ENCODE assay signal across 9 cellular contexts in the genomic region with DNA sequence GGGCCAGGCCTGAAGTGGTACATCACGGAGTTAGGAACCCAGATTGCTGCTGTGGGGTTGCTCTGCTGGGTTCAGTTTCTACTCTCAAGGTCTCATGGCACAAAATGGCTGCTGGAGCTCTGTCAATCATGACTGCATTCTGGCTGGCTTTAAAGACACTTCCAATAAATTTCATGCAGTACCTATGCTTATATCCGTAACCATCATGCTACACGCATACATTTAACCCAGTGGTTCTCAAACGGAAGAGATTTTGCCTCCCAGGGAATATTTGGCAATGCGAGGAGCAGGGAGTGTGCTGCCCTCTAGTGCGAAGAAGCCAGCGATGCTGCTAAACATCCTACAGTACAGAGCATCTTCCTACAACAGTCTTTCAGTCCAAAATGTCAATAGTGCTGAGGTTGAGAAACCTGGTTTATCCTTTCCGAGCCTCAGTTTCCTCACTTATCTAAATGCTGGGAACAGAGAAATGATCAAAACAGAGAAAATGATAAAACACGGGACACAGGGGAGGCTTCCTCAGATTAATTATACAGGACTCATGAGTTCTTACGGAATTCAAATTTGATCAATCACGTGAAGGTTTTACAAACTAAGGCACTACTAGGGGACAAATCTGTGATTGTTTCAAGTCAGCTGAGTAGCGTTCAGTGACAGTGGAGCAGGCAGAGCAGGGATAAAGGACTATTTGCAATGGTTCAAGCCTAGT. TPM values are rescaled to one million over a fixed set of nuclear protein-coding genes. Genes with fewer than 3 reads are reported as not detected.
DNase-seq lines count a peak whose midpoint lies in the region; ATAC-seq and TF ChIP-seq lines count a peak whose summit lies in the region.
"Had no signal": no experiment of that assay in that cellular context is flagged by ENCODE, and none has a peak within 500 bp of the region (broad histone marks: within the 10 kb centered on the region; RNA-seq: fewer than 3 reads in every experiment).

No MANE protein-coding gene starts in this region.

- CTCF ChIA-PET in Panc1 (lab: Charles Lee): no interaction called here

- H3K27me3 ChIP-seq in heart left ventricle (peaks cover 0 to 17% (median 0%) of the 10 kb centered on the region in 9 donors), Panc1 (ENCODE audit: control insufficient read depth, insufficient read depth, low read length) (no peaks in the 10 kb centered on the region)

- H3K27ac ChIP-seq in heart left ventricle (no peak overlapping the region), Panc1 (ENCODE audit: low read length) (no peak overlapping the region)

- no peak overlapping the region for H3K4me3 ChIP-seq in heart left ventricle
- H3K4me3 ChIP-seq in Panc1 (ENCODE audit: low read depth in 2 of 2, low read length in 2 of 2): no peak overlapping the region
- H3K4me3 ChIP-seq: lung had no signal

- BruUV-seq in Panc1 (replicated peaks; lab: Mats Ljungman, UMichigan): no TSS peak

- 48 to 53% (median 50%) methylated on average over 12 of the region's 12 CpGs for WGBS in heart left ventricle, 4 donors

- H3K9me3 ChIP-seq in heart left ventricle (peaks cover 0 to 5% (median 0%) of the 10 kb centered on the region in 12 donors), Panc1 (ENCODE audit: control insufficient read depth, insufficient read depth, low read depth, low read length) (no peaks in the 10 kb centered on the region)

- POLR2A ChIA-PET in Panc1 (lab: Charles Lee): no interaction called here

- no peaks in the 10 kb centered on the region for H3K9me3 Mint-ChIP-seq in type B pancreatic cell

- in situ Hi-C loops in Panc1 (cut with HindIII; ENCODE audit: low pct_unique_long_range_greater_than_20kb, low sequenced_read_pairs): no loop called here

- H3K27me3 Mint-ChIP-seq in type B pancreatic cell: peaks cover 5% of the 10 kb centered on the region

- intact Hi-C loops in heart left ventricle (cut with DNase I) (no loop called here), left ventricle myocardium superior (cut with micrococcal nuclease) (no loop called here), Panc1 (cut with micrococcal nuclease; ENCODE audit: unreplicated experiment) (no loop called here)

- no peak for DNase-seq in heart left ventricle
- no peak for DNase-seq in left ventricle myocardium superior
- DNase-seq in Panc1 (ENCODE audit: low read depth, low spot score): no peak
- no peak for DNase-seq in type B pancreatic cell (ENCODE audit: extremely low spot score, unreplicated experiment)
- no peak for DNase-seq in NCI-H1436 treated with DMSO at 0.1 percent for 48 hours (lab: John Stamatoyannopoulos, UW)
- DNase-seq in NCI-H748 (lab: John Stamatoyannopoulos, UW; ENCODE audit: unreplicated experiment): no peak

- ATAC-seq in heart left ventricle (no peak), left ventricle myocardium superior (no peak), Panc1 (peak; percentile 77), esophagus mucosa (peak; percentile 63), GM21576 (IDR thresholded peaks at IDR 0.05; ENCODE audit: unreplicated experiment) (no peak)

- no peak overlapping the region for H3K27ac Mint-ChIP-seq in type B pancreatic cell

- no peak overlapping the region for H3K4me3 Mint-ChIP-seq in type B pancreatic cell

- no peak for TF ChIP-seq POLR2A in heart left ventricle (IDR thresholded peaks at IDR 0.05)

- peaks cover 0 to 5% (median 0%) of the 10 kb centered on the region in 12 donors for H3K4me1 ChIP-seq in heart left ventricle
- H3K4me1 ChIP-seq in Panc1 (ENCODE audit: control insufficient read depth, insufficient read depth, low read length): no peaks in the 10 kb centered on the region

- H3K36me3 Mint-ChIP-seq in type B pancreatic cell: no peaks in the 10 kb centered on the region

- no peaks in the 10 kb centered on the region for H3K36me3 ChIP-seq in heart left ventricle
- H3K36me3 ChIP-seq in Panc1 (ENCODE audit: control insufficient read depth, insufficient read depth, low read length): no peaks in the 10 kb centered on the region

- peaks cover 18% of the 10 kb centered on the region for H3K4me1 Mint-ChIP-seq in type B pancreatic cell (ENCODE audit: unreplicated experiment)

- TF ChIP-seq CTCF in heart left ventricle (IDR thresholded peaks at IDR 0.05) (peak in 9 of 12 donors; percentile 15 to 42 (median 31)), Panc1 (IDR thresholded peaks at IDR 0.05) (peak; percentile 78), type B pancreatic cell (conservative IDR thresholded peaks at IDR 0.05) (peak; percentile 78)

RNA-seq across cellular contexts. Expression of a gene that starts 9.6 kb away (rescaled TPM):
- total RNA-seq in heart left ventricle (1 to 10 TPM; 2.1 to 6.3 (median 3.1) TPM), left ventricle myocardium superior (1.9 TPM), Panc1 (2021; ENCODE audit: unreplicated experiment) (1.6 TPM), esophagus mucosa (2.1 TPM), type B pancreatic cell (ENCODE audit: low replicate concordance) (12.3 and 15.8 TPM in 2 replicates)
- 1 to 10 TPM; 1.4 to 2.4 TPM for polyA plus RNA-seq in heart left ventricle
- 1.5 TPM for polyA plus RNA-seq in Panc1 (2012; ENCODE audit: insufficient read length)

RNA-seq across cellular contexts. Expression of a gene that starts 10.6 kb away (rescaled TPM):
- total RNA-seq in heart left ventricle (10 to 100 TPM in 1 of 9 donors, 1 to 10 TPM in 8; 5.1 to 10.8 (median 7.9) TPM), left ventricle myocardium superior (6.1 TPM), Panc1 (2021; ENCODE audit: unreplicated experiment) (13.7 TPM), esophagus mucosa (7.8 TPM), type B pancreatic cell (ENCODE audit: low replicate concordance) (11.4 and 13.6 TPM in 2 replicates)
- 1 to 10 TPM; 5.0 to 9.9 TPM for polyA plus RNA-seq in heart left ventricle
- 7.3 TPM for polyA plus RNA-seq in Panc1 (2012; ENCODE audit: insufficient read length)

RNA-seq across cellular contexts. Expression of a gene that starts 48.5 kb away (rescaled TPM):
- 1 to 10 TPM in 2 of 9 donors, under 1 TPM in 7; 0.13 to 2.6 (median 0.60) TPM for total RNA-seq in heart left ventricle
- under 1 TPM; 0.38 to 0.54 TPM for polyA plus RNA-seq in heart left ventricle
- 0.12 TPM for total RNA-seq in left ventricle myocardium superior
- total RNA-seq in Panc1 (2021; ENCODE audit: unreplicated experiment): 0.31 TPM
- polyA plus RNA-seq in Panc1 (2012; ENCODE audit: insufficient read length): 0.52 TPM
- total RNA-seq in esophagus mucosa: 0.92 TPM
- 3.2 and 7.9 TPM in 2 replicates for total RNA-seq in type B pancreatic cell (ENCODE audit: low replicate concordance)

Comparison
In these comparisons a context has a peak if more than half of its experiments do, and no peak if none do; other contexts are left out.
1. ATAC-seq: peak in Panc1 (single experiment) and esophagus mucosa (single experiment); none in heart left ventricle (0 of 4), left ventricle myocardium superior (single experiment) and GM21576 (single experiment).
2. Peak in every context shown above with its lines, with median percentiles within 50 percentile points of each other: CTCF ChIP-seq.